In the genomic region with DNA sequence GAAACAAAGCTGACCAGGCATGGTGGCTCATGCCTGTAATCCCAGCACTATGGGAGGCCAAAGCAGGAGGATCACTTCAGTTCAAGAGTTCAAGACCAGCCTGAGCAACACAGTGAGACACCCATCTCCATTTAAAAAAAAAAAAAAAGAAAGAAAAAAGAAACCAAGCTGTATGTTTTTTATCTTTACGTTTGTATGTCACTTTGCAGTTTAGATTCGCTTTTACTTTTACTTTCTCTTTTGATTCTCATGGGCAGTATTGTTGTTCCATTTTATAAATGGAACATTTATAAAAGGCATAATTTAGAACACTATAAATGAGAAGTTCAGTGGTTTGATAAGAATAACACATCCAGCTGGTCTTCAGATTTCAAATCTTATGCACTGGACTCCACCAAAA, we compare ENCODE assay signal across 15 cellular contexts. TPM values are rescaled to one million over a fixed set of nuclear protein-coding genes. Genes with fewer than 3 reads are reported as not detected.
DNase-seq lines count a peak whose midpoint lies in the region; ATAC-seq, FAIRE-seq and TF ChIP-seq lines count a peak whose summit lies in the region.
"Had no signal": no experiment of that assay in that cellular context is flagged by ENCODE, and none has a peak within 500 bp of the region (broad histone marks: within the 10 kb centered on the region; RNA-seq: fewer than 3 reads in every experiment).

No MANE protein-coding gene starts in this region.

- peaks cover 4% of the 10 kb centered on the region for H3K9me3 Mint-ChIP-seq in activated CD4-positive, alpha-beta T cell treated with anti-CD3 and anti-CD28 coated beads, Interleukin-2, amount 10 ng/mL, durations not matched to agents 7 days and 5 days
- H3K9me3 Mint-ChIP-seq: GM23338 had no signal

- H2AFZ ChIP-seq in GM12878 (ENCODE audit: control insufficient read depth, low read depth, low read length), result peak overlapping the region; percentile 69
- H2AFZ ChIP-seq: GM23338 had no signal

- CTCF ChIA-PET in activated CD4-positive, alpha-beta T cell treated with anti-CD3 and anti-CD28 coated beads, Interleukin-2, amount 10 ng/mL, durations not matched to agents 7 days and 5 days (lab: Charles Lee), result interaction anchor here (0.8 to 1.6 kb wide), 5 partner anchors 12 to 31 kb away, joined by 3 to 6 read pairs (median 3); a partner anchor contains a TSS
- CTCF ChIA-PET in GM12878 (lab: Yijun Ruan, JAX), result interaction anchor here (0.8 to 1.0 kb wide), 3 partner anchors 20 to 366 kb away, joined by 3 to 4 read pairs (median 4); no protein-coding TSS in a partner anchor

- SMC1A ChIA-PET in GM12878 (lab: Charles Lee; ENCODE audit: uncharacterized antibody, unreplicated experiment), result interaction anchor here (0.6 to 2.5 kb wide), 4 partner anchors 11 to 570 kb away, joined by 3 to 7 read pairs (median 4); no protein-coding TSS in a partner anchor

- no peak for TF ChIP-seq POLR2A in GM12878 (IDR thresholded peaks at IDR 0.05; ENCODE audit: low read depth, low read length)

- no peak for FAIRE-seq in GM12878 (lab: Jason Lieb, UNC)
- no peak for FAIRE-seq in small intestine (lab: Jason Lieb, UNC)
- FAIRE-seq: islet of Langerhans had no signal

- ATAC-seq in GM12878 (peak; percentile 62), HG03521 (IDR thresholded peaks at IDR 0.05; ENCODE audit: unreplicated experiment) (no peak)
- ATAC-seq: gastroesophageal sphincter, GM23338 had no signal

- no TSS peak for BruUV-seq in GM12878 (replicated peaks; lab: Mats Ljungman, UMichigan)

- H3K4me3 ChIP-seq in MG63, result 0 out of 2 replicates have a peak overlapping the region, but pooled peaks have one; percentile 10
- H3K4me3 ChIP-seq in GM12878, result 0 out of 2 replicates have a peak overlapping the region, but pooled peaks have one; percentile 13
- peak overlapping the region in 1 of 2 donors; percentile 4 for H3K4me3 ChIP-seq in small intestine (ENCODE audit: low read depth in 1 of 2, low read length in 2 of 2)
- H3K4me3 ChIP-seq: gastroesophageal sphincter, GM23338 had no signal

- no peak for DNase-seq in activated CD4-positive, alpha-beta T cell treated with anti-CD3 and anti-CD28 coated beads, Interleukin-2, amount 10 ng/mL, durations not matched to agents 7 days and 5 days
- DNase-seq in activated CD4-positive, alpha-beta T cell treated with anti-CD3 and anti-CD28 coated beads, Interleukin-2, amount 50 U/mL, for 4 hours, result no peak
- no peak for DNase-seq in MG63
- DNase-seq in GM12878 (ENCODE audit: low read depth, low spot score), result no peak
- peak; percentile 46 for DNase-seq in small intestine
- DNase-seq in NCI-H1417 (lab: John Stamatoyannopoulos, UW), result no peak
- DNase-seq in DMS153 (lab: John Stamatoyannopoulos, UW), result no peak
- DNase-seq: DMS79 treated with DMSO at 0.1 percent for 48 hours; effector CD4-positive, alpha-beta T cell; MV-4-11 had no signal

- in situ Hi-C loops in GM12878 (cut with MboI), result no loop called here

- no peaks in the 10 kb centered on the region for H3K9me3 ChIP-seq in MG63
- H3K9me3 ChIP-seq in GM12878 (replicated peaks; ENCODE audit: control insufficient read depth, insufficient read depth, low read length), result no peaks in the 10 kb centered on the region
- no peaks in the 10 kb centered on the region for H3K9me3 ChIP-seq in small intestine (ENCODE audit: control insufficient read depth, low read depth)
- H3K9me3 ChIP-seq: gastroesophageal sphincter had no signal

- intact Hi-C loops in GM12878 (cut with micrococcal nuclease; ENCODE audit: unreplicated experiment), result no loop called here

- no peak overlapping the region; the same call in 1 of the 2 replicates for H3K9ac ChIP-seq in GM12878 (ENCODE audit: control insufficient read depth, insufficient read depth, low read length)

- peak overlapping the region; percentile 53 for H3K4me3 Mint-ChIP-seq in activated CD4-positive, alpha-beta T cell treated with anti-CD3 and anti-CD28 coated beads, Interleukin-2, amount 10 ng/mL, durations not matched to agents 7 days and 5 days
- H3K4me3 Mint-ChIP-seq: GM23338 had no signal

- no peak for TF ChIP-seq CTCF in GM12878 (IDR thresholded peaks at IDR 0.05 in 2 of 3, conservative IDR thresholded peaks at IDR 0.05 in 1 of 3; ENCODE audit: control insufficient read depth in 2 of 3, extremely low read depth in 1 of 3, insufficient read depth in 1 of 3, low read depth in 3 of 3, low read length in 3 of 3)

- TF ChIP-seq EP300 in GM12878 (IDR thresholded peaks at IDR 0.05; ENCODE audit: borderline replicate concordance in 1 of 2, control insufficient read depth in 1 of 2, low read depth in 2 of 2, low read length in 2 of 2), result no peak

- RAD21 ChIA-PET in GM12878 (lab: Charles Lee; ENCODE audit: unreplicated experiment), result interaction anchor here (0.8 to 1.8 kb wide), 4 partner anchors 31 to 144 kb away, joined by 3 to 6 read pairs (median 4); a partner anchor contains a TSS

- H3K27ac ChIP-seq in GM12878 (ENCODE audit: control insufficient read depth, insufficient read depth), result peak overlapping the region; percentile 13; the same call in 1 of the 2 replicates
- no peak overlapping the region for H3K27ac ChIP-seq in small intestine (ENCODE audit: low read depth in 1 of 2, low read length in 1 of 2)
- H3K27ac ChIP-seq: gastroesophageal sphincter, HL-60 had no signal

- H3K27ac Mint-ChIP-seq in activated CD4-positive, alpha-beta T cell treated with anti-CD3 and anti-CD28 coated beads, Interleukin-2, amount 10 ng/mL, durations not matched to agents 7 days and 5 days, result peak overlapping the region; percentile 84
- H3K27ac Mint-ChIP-seq: GM23338 had no signal

- no peaks in the 10 kb centered on the region for H4K20me1 ChIP-seq in GM12878 (ENCODE audit: control insufficient read depth, insufficient read depth)

- peaks cover 55% of the 10 kb centered on the region for H3K4me1 Mint-ChIP-seq in activated CD4-positive, alpha-beta T cell treated with anti-CD3 and anti-CD28 coated beads, Interleukin-2, amount 10 ng/mL, durations not matched to agents 7 days and 5 days
- H3K4me1 Mint-ChIP-seq: GM23338 had no signal

- H3K4me1 ChIP-seq in GM12878 (ENCODE audit: control insufficient read depth, insufficient read depth, low read length) (no peaks in the 10 kb centered on the region; the same call in 1 of the 2 replicates), small intestine (ENCODE audit: control insufficient read depth in 2 of 2, insufficient read depth in 1 of 2, low read depth in 1 of 2, low read length in 1 of 2) (peaks cover 0 to 4% of the 10 kb centered on the region in 2 donors)
- H3K4me1 ChIP-seq: gastroesophageal sphincter had no signal

- peaks cover 2% of the 10 kb centered on the region for H3K36me3 Mint-ChIP-seq in activated CD4-positive, alpha-beta T cell treated with anti-CD3 and anti-CD28 coated beads, Interleukin-2, amount 10 ng/mL, durations not matched to agents 7 days and 5 days (ENCODE audit: low read depth)

- H3K27me3 ChIP-seq in MG63 (no peaks in the 10 kb centered on the region), GM12878 (replicated peaks in 1 of 2; ENCODE audit: control insufficient read depth in 2 of 2, insufficient read depth in 2 of 2, low read length in 1 of 2) (no peaks in the 10 kb centered on the region), small intestine (ENCODE audit: control insufficient read depth in 2 of 2, insufficient read depth in 2 of 2, low read length in 2 of 2) (no peaks in the 10 kb centered on the region)
- H3K27me3 ChIP-seq: gastroesophageal sphincter had no signal

- H3K27me3 Mint-ChIP-seq in activated CD4-positive, alpha-beta T cell treated with anti-CD3 and anti-CD28 coated beads, Interleukin-2, amount 10 ng/mL, durations not matched to agents 7 days and 5 days, result no peaks in the 10 kb centered on the region

- 0% methylated on average over 2 of the region's 2 CpGs for WGBS in GM12878 (ENCODE audit: insufficient coverage, insufficient replicate concordance, low lambda C conversion rate, missing lambda C conversion rate)
- WGBS in small intestine, 3 donors, result 1 to 12% (median 4%) methylated on average over 2 of the region's 2 CpGs

- POLR2A ChIA-PET in activated CD4-positive, alpha-beta T cell treated with anti-CD3 and anti-CD28 coated beads, Interleukin-2, amount 10 ng/mL, durations not matched to agents 7 days and 5 days (lab: Charles Lee), result interaction anchor here (1.0 kb wide), 1 partner anchor 122 kb away, joined by 3 read pairs; no protein-coding TSS in a partner anchor
- POLR2A ChIA-PET in GM12878 (lab: Charles Lee), result interaction anchor here (1.1 kb wide), 1 partner anchor 25 kb away, joined by 3 read pairs; no protein-coding TSS in a partner anchor

- TF ChIP-seq RAD21 in GM12878 (IDR thresholded peaks at IDR 0.05; ENCODE audit: insufficient read depth, low read depth, low read length), result no peak

- H3K36me3 ChIP-seq in MG63 (no peaks in the 10 kb centered on the region), GM12878 (ENCODE audit: control insufficient read depth in 2 of 2, insufficient read depth in 2 of 2, low read length in 1 of 2) (no peaks in the 10 kb centered on the region), small intestine (ENCODE audit: control insufficient read depth in 2 of 2, insufficient read depth in 2 of 2, low read length in 2 of 2) (no peaks in the 10 kb centered on the region)
- H3K36me3 ChIP-seq: gastroesophageal sphincter had no signal

- no peaks in the 10 kb centered on the region for H3K79me2 ChIP-seq in GM12878 (ENCODE audit: control insufficient read depth, insufficient read depth, low read length)

- H3K4me2 ChIP-seq in GM12878 (ENCODE audit: control insufficient read depth, insufficient read depth), result peak overlapping the region; percentile 0; the same call in 1 of the 2 replicates
- H3K4me2 ChIP-seq: GM23338 had no signal

RNA-seq across cellular contexts. Expression of a gene that starts 31.2 kb away (rescaled TPM):
- 10 to 100 TPM; 55.2 to 56.9 TPM for total RNA-seq in activated CD4-positive, alpha-beta T cell treated with anti-CD3 and anti-CD28 coated beads, Interleukin-2, amount 10 ng/mL, durations not matched to agents 7 days and 5 days
- total RNA-seq in MG63 (2014; rRNA removed; shearing (Covaris generic); ENCODE audit: low replicate concordance), result 0.07 TPM in 2 replicates
- 150 and 178 TPM in 2 replicates for total RNA-seq in GM12878 (2013; cell fraction: nucleolus; rRNA removed)
- total RNA-seq in GM12878 (2014; rRNA removed) (44.8 and 55.4 TPM in 2 replicates), GM12878 (2014; rRNA removed; fragmentation: Illumina TruSeq; extraction: Trizol) (51.6 and 52.1 TPM in 2 replicates), GM12878 (2021) (73.6 and 74.3 TPM in 2 replicates)
- 34.0 TPM for polyA plus RNA-seq in GM12878 (2011; ENCODE audit: low read depth)
- polyA plus RNA-seq in GM12878 (2011; rRNA removed) (29.8 and 31.3 TPM in 2 replicates), GM12878 (2014; fragmentation: Illumina TruSeq; extraction: Trizol) (65.1 and 67.4 TPM in 2 replicates), GM12878 (2014; fragmentation: Nextera tagmentation; extraction: Ambion mirVana) (10 to 100 TPM; 13.9 to 15.9 TPM), GM12878 (2014; rRNA removed) (35.3 and 39.5 TPM in 2 replicates), GM12878 (2016; fragmentation: Nextera tagmentation; extraction: Ambion mirVana) (10 to 100 TPM; 53.5 to 63.5 TPM), small intestine (10 to 100 TPM; 14.9 to 38.7 (median 24.9) TPM)
- 13.9 and 16.5 TPM in 2 replicates for polyA plus RNA-seq in GM12878 (2011; cell fraction: cytosol; rRNA removed)
- 56.3 and 56.8 TPM in 2 replicates for polyA plus RNA-seq in GM12878 (2011; cell fraction: nucleus; rRNA removed)
- polyA plus RNA-seq in GM12878 (2012), result 54.7 and 56.7 TPM in 2 replicates
- 49.2 and 55.0 TPM in 2 replicates for polyA minus RNA-seq in GM12878 (2011; rRNA and poly(A)+ RNA removed)
- polyA minus RNA-seq in GM12878 (2011; cell fraction: cytosol; rRNA and poly(A)+ RNA removed), result 11.8 and 14.1 TPM in 2 replicates
- 87.8 and 130 TPM in 2 replicates for polyA minus RNA-seq in GM12878 (2011; cell fraction: nucleus; rRNA and poly(A)+ RNA removed)

Comparison
In these comparisons a context has a peak if more than half of its experiments do, and no peak if none do; other contexts are left out.
1. RNA of a gene that starts 31.2 kb away (total RNA-seq): 55.2 to 56.9 TPM in activated CD4-positive, alpha-beta T cell treated with anti-CD3 and anti-CD28 coated beads, Interleukin-2, amount 10 ng/mL, durations not matched to agents 7 days and 5 days and 44.8 to 178 TPM in GM12878; 0.07 TPM in MG63; every median in the first group is over 10 times any median in the second.